Comparison of ENCODE assay signal across 1 cellular context in the genomic region with DNA sequence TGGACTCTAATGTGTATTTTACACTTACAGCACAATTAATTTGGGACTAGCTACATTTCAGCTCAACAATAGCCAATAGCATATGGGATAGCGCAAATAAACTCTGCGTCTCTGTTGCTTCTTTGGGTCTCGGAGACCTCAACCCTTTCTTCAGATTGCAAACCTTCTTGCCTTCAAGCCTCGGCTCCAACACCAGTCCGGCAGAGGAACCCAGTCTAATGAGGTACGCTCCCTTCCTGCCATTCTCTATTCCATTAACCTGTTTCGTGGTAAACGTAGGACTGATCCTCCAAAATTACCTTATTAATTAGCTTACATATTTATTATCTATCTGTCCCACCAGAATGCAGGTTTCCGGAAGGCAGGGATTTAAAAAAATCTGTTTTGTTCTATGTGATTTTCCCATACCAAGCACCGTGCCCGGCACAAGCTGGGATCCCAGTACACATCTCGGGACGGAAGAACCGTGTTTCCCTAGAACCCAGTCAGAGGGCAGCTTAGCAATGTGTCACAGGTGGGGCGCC.
TF ChIP-seq lines count a peak whose summit lies in the region.

No MANE protein-coding gene starts in this region.

TF ChIP-seq in HepG2, 621 proteins besides CTCF, POLR2A, EP300 and RAD21:
- TF ChIP-seq, protein P1, sequence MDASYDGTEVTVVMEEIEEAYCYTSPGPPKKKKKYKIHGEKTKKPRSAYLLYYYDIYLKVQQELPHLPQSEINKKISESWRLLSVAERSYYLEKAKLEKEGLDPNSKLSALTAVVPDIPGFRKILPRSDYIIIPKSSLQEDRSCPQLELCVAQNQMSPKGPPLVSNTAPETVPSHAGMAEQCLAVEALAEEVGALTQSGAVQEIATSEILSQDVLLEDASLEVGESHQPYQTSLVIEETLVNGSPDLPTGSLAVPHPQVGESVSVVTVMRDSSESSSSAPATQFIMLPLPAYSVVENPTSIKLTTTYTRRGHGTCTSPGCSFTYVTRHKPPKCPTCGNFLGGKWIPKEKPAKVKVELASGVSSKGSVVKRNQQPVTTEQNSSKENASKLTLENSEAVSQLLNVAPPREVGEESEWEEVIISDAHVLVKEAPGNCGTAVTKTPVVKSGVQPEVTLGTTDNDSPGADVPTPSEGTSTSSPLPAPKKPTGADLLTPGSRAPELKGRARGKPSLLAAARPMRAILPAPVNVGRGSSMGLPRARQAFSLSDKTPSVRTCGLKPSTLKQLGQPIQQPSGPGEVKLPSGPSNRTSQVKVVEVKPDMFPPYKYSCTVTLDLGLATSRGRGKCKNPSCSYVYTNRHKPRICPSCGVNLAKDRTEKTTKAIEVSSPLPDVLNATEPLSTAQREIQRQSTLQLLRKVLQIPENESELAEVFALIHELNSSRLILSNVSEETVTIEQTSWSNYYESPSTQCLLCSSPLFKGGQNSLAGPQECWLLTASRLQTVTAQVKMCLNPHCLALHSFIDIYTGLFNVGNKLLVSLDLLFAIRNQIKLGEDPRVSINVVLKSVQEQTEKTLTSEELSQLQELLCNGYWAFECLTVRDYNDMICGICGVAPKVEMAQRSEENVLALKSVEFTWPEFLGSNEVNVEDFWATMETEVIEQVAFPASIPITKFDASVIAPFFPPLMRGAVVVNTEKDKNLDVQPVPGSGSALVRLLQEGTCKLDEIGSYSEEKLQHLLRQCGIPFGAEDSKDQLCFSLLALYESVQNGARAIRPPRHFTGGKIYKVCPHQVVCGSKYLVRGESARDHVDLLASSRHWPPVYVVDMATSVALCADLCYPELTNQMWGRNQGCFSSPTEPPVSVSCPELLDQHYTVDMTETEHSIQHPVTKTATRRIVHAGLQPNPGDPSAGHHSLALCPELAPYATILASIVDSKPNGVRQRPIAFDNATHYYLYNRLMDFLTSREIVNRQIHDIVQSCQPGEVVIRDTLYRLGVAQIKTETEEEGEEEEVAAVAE (CRISPR knock-in tag; IDR thresholded peaks at IDR 0.05; ENCODE audit: borderline replicate concordance), result no peak
- no peak for TF ChIP-seq ETV5 (CRISPR knock-in tag; IDR thresholded peaks at IDR 0.05; ENCODE audit: borderline replicate concordance)
- no peak for TF ChIP-seq ZBTB42 (CRISPR knock-in tag; IDR thresholded peaks at IDR 0.05)
- TF ChIP-seq, protein P2, sequence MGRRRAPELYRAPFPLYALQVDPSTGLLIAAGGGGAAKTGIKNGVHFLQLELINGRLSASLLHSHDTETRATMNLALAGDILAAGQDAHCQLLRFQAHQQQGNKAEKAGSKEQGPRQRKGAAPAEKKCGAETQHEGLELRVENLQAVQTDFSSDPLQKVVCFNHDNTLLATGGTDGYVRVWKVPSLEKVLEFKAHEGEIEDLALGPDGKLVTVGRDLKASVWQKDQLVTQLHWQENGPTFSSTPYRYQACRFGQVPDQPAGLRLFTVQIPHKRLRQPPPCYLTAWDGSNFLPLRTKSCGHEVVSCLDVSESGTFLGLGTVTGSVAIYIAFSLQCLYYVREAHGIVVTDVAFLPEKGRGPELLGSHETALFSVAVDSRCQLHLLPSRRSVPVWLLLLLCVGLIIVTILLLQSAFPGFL (CRISPR knock-in tag; IDR thresholded peaks at IDR 0.05), result no peak
- TF ChIP-seq, protein P3, sequence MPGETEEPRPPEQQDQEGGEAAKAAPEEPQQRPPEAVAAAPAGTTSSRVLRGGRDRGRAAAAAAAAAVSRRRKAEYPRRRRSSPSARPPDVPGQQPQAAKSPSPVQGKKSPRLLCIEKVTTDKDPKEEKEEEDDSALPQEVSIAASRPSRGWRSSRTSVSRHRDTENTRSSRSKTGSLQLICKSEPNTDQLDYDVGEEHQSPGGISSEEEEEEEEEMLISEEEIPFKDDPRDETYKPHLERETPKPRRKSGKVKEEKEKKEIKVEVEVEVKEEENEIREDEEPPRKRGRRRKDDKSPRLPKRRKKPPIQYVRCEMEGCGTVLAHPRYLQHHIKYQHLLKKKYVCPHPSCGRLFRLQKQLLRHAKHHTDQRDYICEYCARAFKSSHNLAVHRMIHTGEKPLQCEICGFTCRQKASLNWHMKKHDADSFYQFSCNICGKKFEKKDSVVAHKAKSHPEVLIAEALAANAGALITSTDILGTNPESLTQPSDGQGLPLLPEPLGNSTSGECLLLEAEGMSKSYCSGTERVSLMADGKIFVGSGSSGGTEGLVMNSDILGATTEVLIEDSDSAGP (CRISPR knock-in tag; IDR thresholded peaks at IDR 0.05; ENCODE audit: borderline replicate concordance), result 0 out of 2 replicates have a peak, but pooled peaks have one; percentile 18
- TF ChIP-seq ZNF224 (CRISPR knock-in tag; IDR thresholded peaks at IDR 0.05), result 0 out of 2 replicates have a peak, but pooled peaks have one; percentile 16
- no peak for TF ChIP-seq FOXK2 (IDR thresholded peaks at IDR 0.05)
- TF ChIP-seq ZSCAN30 (CRISPR knock-in tag; IDR thresholded peaks at IDR 0.05), result 0 out of 2 replicates have a peak, but pooled peaks have one; percentile 57
- TF ChIP-seq NRL (CRISPR knock-in tag; IDR thresholded peaks at IDR 0.05; ENCODE audit: borderline replicate concordance), result peak; percentile 6; the same call in 1 of the 2 replicates
- 0 out of 2 replicates have a peak, but pooled peaks have one; percentile 29 for TF ChIP-seq HDAC6 (IDR thresholded peaks at IDR 0.05; ENCODE audit: low read depth, low read length)
- TF ChIP-seq, protein P4, sequence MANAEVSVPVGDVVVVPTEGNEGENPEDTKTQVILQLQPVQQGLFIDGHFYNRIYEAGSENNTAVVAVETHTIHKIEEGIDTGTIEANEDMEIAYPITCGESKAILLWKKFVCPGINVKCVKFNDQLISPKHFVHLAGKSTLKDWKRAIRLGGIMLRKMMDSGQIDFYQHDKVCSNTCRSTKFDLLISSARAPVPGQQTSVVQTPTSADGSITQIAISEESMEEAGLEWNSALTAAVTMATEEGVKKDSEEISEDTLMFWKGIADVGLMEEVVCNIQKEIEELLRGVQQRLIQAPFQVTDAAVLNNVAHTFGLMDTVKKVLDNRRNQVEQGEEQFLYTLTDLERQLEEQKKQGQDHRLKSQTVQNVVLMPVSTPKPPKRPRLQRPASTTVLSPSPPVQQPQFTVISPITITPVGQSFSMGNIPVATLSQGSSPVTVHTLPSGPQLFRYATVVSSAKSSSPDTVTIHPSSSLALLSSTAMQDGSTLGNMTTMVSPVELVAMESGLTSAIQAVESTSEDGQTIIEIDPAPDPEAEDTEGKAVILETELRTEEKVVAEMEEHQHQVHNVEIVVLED (CRISPR knock-in tag; IDR thresholded peaks at IDR 0.05; ENCODE audit: borderline replicate concordance), result peak; percentile 14; the same call in 1 of the 2 replicates
- TF ChIP-seq NR2C2 (CRISPR knock-in tag; IDR thresholded peaks at IDR 0.05; ENCODE audit: borderline replicate concordance), result peak; percentile 10; the same call in 1 of the 2 replicates
- TF ChIP-seq, protein P5, sequence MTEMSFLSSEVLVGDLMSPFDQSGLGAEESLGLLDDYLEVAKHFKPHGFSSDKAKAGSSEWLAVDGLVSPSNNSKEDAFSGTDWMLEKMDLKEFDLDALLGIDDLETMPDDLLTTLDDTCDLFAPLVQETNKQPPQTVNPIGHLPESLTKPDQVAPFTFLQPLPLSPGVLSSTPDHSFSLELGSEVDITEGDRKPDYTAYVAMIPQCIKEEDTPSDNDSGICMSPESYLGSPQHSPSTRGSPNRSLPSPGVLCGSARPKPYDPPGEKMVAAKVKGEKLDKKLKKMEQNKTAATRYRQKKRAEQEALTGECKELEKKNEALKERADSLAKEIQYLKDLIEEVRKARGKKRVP (CRISPR knock-in tag; IDR thresholded peaks at IDR 0.05), result 0 out of 4 replicates have a peak, but pooled peaks of 1 of the 2 experiments have one; percentile 3
- TF ChIP-seq, protein P6, sequence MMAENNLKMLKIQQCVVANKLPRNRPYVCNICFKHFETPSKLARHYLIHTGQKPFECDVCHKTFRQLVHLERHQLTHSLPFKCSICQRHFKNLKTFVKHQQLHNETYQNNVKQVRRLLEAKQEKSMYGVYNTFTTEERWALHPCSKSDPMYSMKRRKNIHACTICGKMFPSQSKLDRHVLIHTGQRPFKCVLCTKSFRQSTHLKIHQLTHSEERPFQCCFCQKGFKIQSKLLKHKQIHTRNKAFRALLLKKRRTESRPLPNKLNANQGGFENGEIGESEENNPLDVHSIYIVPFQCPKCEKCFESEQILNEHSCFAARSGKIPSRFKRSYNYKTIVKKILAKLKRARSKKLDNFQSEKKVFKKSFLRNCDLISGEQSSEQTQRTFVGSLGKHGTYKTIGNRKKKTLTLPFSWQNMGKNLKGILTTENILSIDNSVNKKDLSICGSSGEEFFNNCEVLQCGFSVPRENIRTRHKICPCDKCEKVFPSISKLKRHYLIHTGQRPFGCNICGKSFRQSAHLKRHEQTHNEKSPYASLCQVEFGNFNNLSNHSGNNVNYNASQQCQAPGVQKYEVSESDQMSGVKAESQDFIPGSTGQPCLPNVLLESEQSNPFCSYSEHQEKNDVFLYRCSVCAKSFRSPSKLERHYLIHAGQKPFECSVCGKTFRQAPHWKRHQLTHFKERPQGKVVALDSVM (CRISPR knock-in tag; IDR thresholded peaks at IDR 0.05), result peak; percentile 29; the same call in 1 of the 2 replicates
- no peak for TF ChIP-seq ZSCAN9 (CRISPR knock-in tag; IDR thresholded peaks at IDR 0.05; ENCODE audit: borderline replicate concordance)
- TF ChIP-seq NPAS2 (CRISPR knock-in tag; IDR thresholded peaks at IDR 0.05; ENCODE audit: borderline replicate concordance), result 0 out of 2 replicates have a peak, but pooled peaks have one; percentile 61
- no peak for TF ChIP-seq TP53 (CRISPR knock-in tag; conservative IDR thresholded peaks at IDR 0.05)
- 0 out of 2 replicates have a peak, but pooled peaks have one; percentile 12 for TF ChIP-seq ZNF607 (CRISPR knock-in tag; IDR thresholded peaks at IDR 0.05; ENCODE audit: borderline replicate concordance)
